ENCODE assay signal across 21 cellular contexts in the genomic region with DNA sequence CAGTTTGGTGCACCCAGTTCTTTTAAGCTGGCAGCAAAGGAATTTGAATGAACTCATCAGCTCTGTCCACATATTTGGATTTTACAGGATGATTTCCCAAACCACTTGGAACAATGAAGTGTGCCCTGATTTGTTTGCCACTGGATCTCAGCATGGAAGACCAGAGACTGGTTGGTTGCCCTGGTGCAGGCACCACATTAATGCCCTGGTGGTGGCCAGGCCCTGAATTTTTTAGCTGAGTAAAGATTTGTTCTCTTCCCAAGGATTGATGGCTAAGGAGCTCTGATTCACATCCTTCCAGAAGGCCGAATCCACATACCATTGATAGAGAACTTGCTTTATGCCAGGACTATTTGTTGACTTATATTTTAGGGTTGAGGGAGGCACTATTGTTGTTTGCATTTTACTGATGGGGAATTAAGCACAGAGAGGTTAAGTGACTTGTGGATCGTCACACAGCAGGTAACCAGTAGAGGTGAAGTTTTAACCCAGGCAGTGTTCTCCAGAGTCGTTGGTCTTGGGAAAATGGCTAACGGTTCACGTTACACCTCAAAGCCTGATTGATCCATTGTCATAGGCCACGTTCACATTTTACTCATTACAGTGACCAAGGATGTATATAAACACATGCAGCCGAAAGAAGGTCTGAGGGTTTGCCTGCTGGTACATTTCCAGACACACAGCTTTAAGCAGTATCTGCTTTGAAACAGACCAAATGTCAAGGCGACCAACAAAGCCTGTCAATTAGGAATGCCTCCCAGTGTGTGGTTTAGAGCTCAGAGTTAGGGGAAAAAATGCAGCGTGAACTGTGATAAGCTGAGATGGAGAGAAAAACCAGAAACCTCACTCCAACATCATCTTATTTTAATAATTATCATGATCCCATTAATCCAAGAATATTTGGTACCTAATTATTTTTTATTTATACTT.
"Had no signal": no experiment of that assay in that cellular context is flagged by ENCODE, and none has a peak within 500 bp of the region (broad histone marks: within the 10 kb centered on the region; RNA-seq: fewer than 3 reads in every experiment).

No MANE protein-coding gene starts in this region.

- H3K4me3 ChIP-seq: gastrocnemius medialis, ovary, prostate gland, suprapubic skin, tibial nerve had no signal

- H3K27me3 ChIP-seq: gastrocnemius medialis, neutrophil, ovary, suprapubic skin, tibial nerve had no signal

- H3K27ac ChIP-seq: gastrocnemius medialis, neutrophil, ovary, prostate gland, suprapubic skin, tibial nerve had no signal

- ATAC-seq: activated T-cell treated with anti-CD3 and anti-CD28 coated beads, Interleukin-2, amount 50 U/mL, for 72 hours; gastrocnemius medialis; left ventricle myocardium superior; natural killer cell treated with Interleukin-12 subunit alpha and Interleukin-12 subunit beta and Interleukin-15 and Interleukin-18, amount 100 ng/mL, for 72 hours; stimulated activated effector memory CD8-positive, alpha-beta T cell treated with anti-CD3 and anti-CD28 coated beads, Interleukin-12 subunit alpha, Interleukin-12 subunit beta, amount 100 ng/mL, for 72 hours; stimulated activated naive CD8-positive, alpha-beta T cell treated with anti-CD3 and anti-CD28 coated beads, Interleukin-15, amount 100 ng/mL, for 72 hours; T-helper 17 cell had no signal

- DNase-seq: activated CD4-positive, alpha-beta memory T cell treated with anti-CD3 and anti-CD28 coated beads for 36 hours; activated CD4-positive, alpha-beta T cell treated with anti-CD3 and anti-CD28 coated beads for 48 hours; activated CD4-positive, CD25-positive, alpha-beta regulatory T cell; activated effector memory CD4-positive, alpha-beta T cell treated with Interleukin-2 at 50 U/mL for 16 hours; activated naive CD4-positive, alpha-beta T cell treated with anti-CD3 and anti-CD28 coated beads for 36 hours; activated naive CD8-positive, alpha-beta T cell treated with anti-CD3 and anti-CD28 coated beads, Interleukin-2, amount 10 ng/mL, durations not matched to agents 7 days and 5 days; activated T-cell treated with anti-CD3 and anti-CD28 coated beads, Interleukin-2, amount 50 U/mL, for 72 hours; amniotic stem cell; effector CD8-positive, alpha-beta T cell; gastrocnemius medialis; left ventricle myocardium superior; mammary epithelial cell; ovary; stimulated activated naive CD8-positive, alpha-beta T cell treated with anti-CD3 and anti-CD28 coated beads, Interleukin-15, amount 100 ng/mL, for 72 hours; T-helper 17 cell had no signal

- H3K9me3 ChIP-seq: neutrophil, ovary, prostate gland, suprapubic skin had no signal

- H3K4me1 ChIP-seq: gastrocnemius medialis, prostate gland, suprapubic skin had no signal

- H3K36me3 ChIP-seq: gastrocnemius medialis, neutrophil, ovary, prostate gland, suprapubic skin, tibial nerve had no signal
